8 cellular contexts compared by ENCODE assay signal in genomic region chr4:472881-473574, GRCh38. TPM values are rescaled to one million over a fixed set of nuclear protein-coding genes. Genes with fewer than 3 reads are reported as not detected.
DNase-seq lines count a peak whose midpoint lies in the region; ATAC-seq, FAIRE-seq and TF ChIP-seq lines count a peak whose summit lies in the region.

No MANE protein-coding gene starts in this region.

- no peak for TF ChIP-seq POLR2A in GM12892 (IDR thresholded peaks at IDR 0.05; ENCODE audit: low read depth, low read length)

- H3K36me3 ChIP-seq in naive thymus-derived CD4-positive, alpha-beta T cell (ENCODE audit: control insufficient read depth in 2 of 3, insufficient read depth in 3 of 3, low read length in 3 of 3) = peaks cover 14 to 51% (median 14%) of the 10 kb centered on the region in 3 experiments

- peaks cover 0 to 56% (median 18%) of the 10 kb centered on the region in 3 experiments for H3K9me3 ChIP-seq in naive thymus-derived CD4-positive, alpha-beta T cell (ENCODE audit: control insufficient read depth in 2 of 3, low read length in 3 of 3)

- peaks cover 3% of the 10 kb centered on the region for H3K9me3 Mint-ChIP-seq in endothelial cell (ENCODE audit: unreplicated experiment)
- peaks cover 3 to 94% (median 60%) of the 10 kb centered on the region in 11 donors for H3K9me3 Mint-ChIP-seq in naive thymus-derived CD4-positive, alpha-beta T cell

- H3K27me3 Mint-ChIP-seq in endothelial cell (ENCODE audit: unreplicated experiment) = peaks cover 9% of the 10 kb centered on the region
- no peaks in the 10 kb centered on the region for H3K27me3 Mint-ChIP-seq in naive thymus-derived CD4-positive, alpha-beta T cell

- H3K4me1 ChIP-seq in naive thymus-derived CD4-positive, alpha-beta T cell (ENCODE audit: control insufficient read depth in 2 of 2, insufficient read depth in 2 of 2, low read length in 2 of 2) = peaks cover 5 to 7% of the 10 kb centered on the region in 2 donors

- H3K4me1 Mint-ChIP-seq in endothelial cell (ENCODE audit: unreplicated experiment) = peaks cover 17% of the 10 kb centered on the region
- peaks cover 17 to 47% (median 36%) of the 10 kb centered on the region in 7 donors for H3K4me1 Mint-ChIP-seq in naive thymus-derived CD4-positive, alpha-beta T cell

- H3K36me3 Mint-ChIP-seq in endothelial cell (ENCODE audit: low read depth, unreplicated experiment) = peaks cover 32% of the 10 kb centered on the region
- peaks cover 31 to 77% (median 68%) of the 10 kb centered on the region in 5 donors for H3K36me3 Mint-ChIP-seq in naive thymus-derived CD4-positive, alpha-beta T cell

- TF ChIP-seq CTCF in 22Rv1 (IDR thresholded peaks at IDR 0.05) (no peak), endothelial cell (IDR thresholded peaks at IDR 0.05; ENCODE audit: unreplicated experiment) (no peak)

- peak; percentile 5 for ATAC-seq in GM18867 (IDR thresholded peaks at IDR 0.05; ENCODE audit: unreplicated experiment)
- ATAC-seq in naive thymus-derived CD4-positive, alpha-beta T cell = no peak

- intact Hi-C loops in naive thymus-derived CD4-positive, alpha-beta T cell (cut with micrococcal nuclease) = loop anchor here in 1 of 2 donors (5.0 kb wide), 1 partner anchor 351 kb away; the partner anchor contains the start of gene ZNF718

- H3K4me3 Mint-ChIP-seq in endothelial cell (ENCODE audit: unreplicated experiment) = peak overlapping the region; percentile 98
- peak overlapping the region; percentile 93 to 99 (median 98) for H3K4me3 Mint-ChIP-seq in naive thymus-derived CD4-positive, alpha-beta T cell

- FAIRE-seq in GM12892 (lab: Jason Lieb, UNC) = no peak

- CTCF ChIA-PET in naive thymus-derived CD4-positive, alpha-beta T cell (lab: Charles Lee) = interaction anchor here (1.4 to 1.5 kb wide), 2 partner anchors 131 to 349 kb away, joined by 4 to 5 read pairs; partner anchors contain the start of gene ZNF718

- no peaks in the 10 kb centered on the region for H3K27me3 ChIP-seq in naive thymus-derived CD4-positive, alpha-beta T cell (ENCODE audit: control insufficient read depth in 2 of 2, insufficient read depth in 2 of 2, low read length in 2 of 2)

- H3K27ac ChIP-seq in 22Rv1 = peak overlapping the region; percentile 86
- H3K27ac ChIP-seq in naive thymus-derived CD4-positive, alpha-beta T cell (ENCODE audit: low read depth, low read length) = peak overlapping the region; percentile 92

- H3K4me3 ChIP-seq in naive thymus-derived CD4-positive, alpha-beta T cell (ENCODE audit: low read length) = peak overlapping the region; percentile 93

- H3K27ac Mint-ChIP-seq in endothelial cell (ENCODE audit: unreplicated experiment) = peak overlapping the region; percentile 94
- peak overlapping the region; percentile 98 to 100 (median 100) for H3K27ac Mint-ChIP-seq in naive thymus-derived CD4-positive, alpha-beta T cell

- DNase-seq in RPMI8226 (peak; percentile 11), endothelial cell (ENCODE audit: low spot score) (peak; percentile 10), GM12892 (ENCODE audit: insufficient read length) (no peak), NCI-H345 treated with DMSO at 0.1 percent for 48 hours (lab: John Stamatoyannopoulos, UW; ENCODE audit: unreplicated experiment) (no peak), ureter (ENCODE audit: low spot score) (no peak)
- DNase-seq in naive thymus-derived CD4-positive, alpha-beta T cell = peak in 5 of 9 donors; percentile 7 to 34 (median 15)

- POLR2A ChIA-PET in naive thymus-derived CD4-positive, alpha-beta T cell (lab: Charles Lee) = interaction anchor here (0.6 to 2.8 kb wide), 18 partner anchors 10 to 859 kb away, joined by 3 to 24 read pairs (median 4); partner anchors contain the start of genes ZNF141 and ZNF718

RNA-seq across cellular contexts. Expression of gene ZNF721, which starts 25.9 kb away (rescaled TPM):
- 32.5 TPM for total RNA-seq in endothelial cell (ENCODE audit: unreplicated experiment)
- 10 to 100 TPM; 34.0 to 81.5 (median 42.1) TPM for total RNA-seq in naive thymus-derived CD4-positive, alpha-beta T cell
- 10 to 100 TPM; 48.9 to 50.2 TPM for polyA plus RNA-seq in naive thymus-derived CD4-positive, alpha-beta T cell
- polyA plus RNA-seq in GM12892 (2012; ENCODE audit: missing spikeins) = 28.2 TPM
- 52.7 TPM for total RNA-seq in ureter

RNA-seq across cellular contexts. Expression of gene PIGG, which starts 26.0 kb away (rescaled TPM):
- total RNA-seq in endothelial cell (ENCODE audit: unreplicated experiment) (74.0 TPM), ureter (102 TPM)
- 100 to 1,000 TPM in 2 of 5 experiments, 10 to 100 TPM in 3; 74.1 to 122 (median 97.6) TPM for total RNA-seq in naive thymus-derived CD4-positive, alpha-beta T cell
- polyA plus RNA-seq in naive thymus-derived CD4-positive, alpha-beta T cell = 10 to 100 TPM; 20.8 to 29.4 TPM
- polyA plus RNA-seq in GM12892 (2012; ENCODE audit: missing spikeins) = 33.9 TPM

Comparison
In these comparisons a context has a peak if more than half of its experiments do, and no peak if none do; other contexts are left out.
1. DNase-seq: peak in RPMI8226 (single experiment), endothelial cell (single experiment) and naive thymus-derived CD4-positive, alpha-beta T cell (5 of 9); none in GM12892 (single experiment), NCI-H345 treated with DMSO at 0.1 percent for 48 hours (single experiment) and ureter (single experiment).